10 cellular contexts compared by ENCODE assay signal in the genomic region with DNA sequence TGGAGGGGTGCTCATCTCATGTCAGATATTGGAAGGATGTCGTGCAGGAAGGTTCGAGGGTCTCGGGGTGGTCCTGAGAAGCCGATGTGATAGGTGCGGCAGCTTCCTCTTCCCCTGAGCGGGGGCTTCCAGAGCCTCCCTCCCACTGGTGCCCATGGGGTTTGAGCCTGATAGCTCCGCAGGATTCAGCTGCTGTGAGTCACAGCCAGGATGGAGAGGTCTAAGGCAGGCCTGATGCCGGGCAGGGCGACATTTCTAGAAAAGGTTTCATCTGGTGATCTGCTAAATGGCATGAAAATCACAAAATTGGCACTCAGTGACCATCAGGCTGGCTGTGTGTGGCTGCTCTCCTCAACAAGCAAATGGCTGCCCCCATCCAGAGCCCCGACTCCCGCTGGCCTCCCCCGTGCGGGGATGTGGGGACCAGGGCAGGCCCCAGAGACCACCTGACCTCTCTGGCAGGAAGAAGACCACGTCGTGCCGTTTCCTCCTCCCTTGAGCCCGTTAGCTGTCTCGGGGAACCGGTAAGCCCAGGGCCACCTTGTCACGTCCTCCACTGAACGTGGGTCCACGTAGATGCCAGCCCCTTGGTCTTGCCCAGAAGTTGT.
A peak's percentile ranks its signal among the peaks of the same experiment; 100 is the strongest.
DNase-seq lines count a peak whose midpoint lies in the region; ATAC-seq and TF ChIP-seq lines count a peak whose summit lies in the region.
"Had no signal": no experiment of that assay in that cellular context is flagged by ENCODE, and none has a peak within 500 bp of the region (broad histone marks: within the 10 kb centered on the region; RNA-seq: fewer than 3 reads in every experiment).

No MANE protein-coding gene starts in this region.

- no peak overlapping the region for H3K4me3 ChIP-seq in fibroblast of lung (replicated peaks in 1 of 4; ENCODE audit: control extremely low read depth in 1 of 4, insufficient read depth in 1 of 4, low read depth in 3 of 4, low read length in 4 of 4)
- H3K4me3 ChIP-seq in spleen, result no peak overlapping the region
- H3K4me3 ChIP-seq in gastrocnemius medialis, result no peak overlapping the region

- H3K4me3 Mint-ChIP-seq in activated CD4-positive, alpha-beta T cell treated with anti-CD3 and anti-CD28 coated beads, Interleukin-2, amount 10 ng/mL, durations not matched to agents 7 days and 5 days, result no peak overlapping the region
- H3K4me3 Mint-ChIP-seq in activated CD8-positive, alpha-beta T cell treated with anti-CD3 and anti-CD28 coated beads for 36 hours, result no peak overlapping the region
- H3K4me3 Mint-ChIP-seq: neural crest cell had no signal

- H2AFZ ChIP-seq in fibroblast of lung (ENCODE audit: low read length), result no peak overlapping the region

- POLR2A ChIA-PET in activated CD4-positive, alpha-beta T cell treated with anti-CD3 and anti-CD28 coated beads, Interleukin-2, amount 10 ng/mL, durations not matched to agents 7 days and 5 days (lab: Charles Lee), result no interaction called here
- POLR2A ChIA-PET in activated CD8-positive, alpha-beta T cell treated with anti-CD3 and anti-CD28 coated beads for 36 hours (lab: Charles Lee), result interaction anchor here (0.8 to 1.3 kb wide), 3 partner anchors 38 to 67 kb away, joined by 4 to 5 read pairs (median 4); no protein-coding TSS in a partner anchor

- H3K9me3 Mint-ChIP-seq in activated CD4-positive, alpha-beta T cell treated with anti-CD3 and anti-CD28 coated beads, Interleukin-2, amount 10 ng/mL, durations not matched to agents 7 days and 5 days, result no peaks in the 10 kb centered on the region
- H3K9me3 Mint-ChIP-seq in activated CD8-positive, alpha-beta T cell treated with anti-CD3 and anti-CD28 coated beads for 36 hours, result no peaks in the 10 kb centered on the region
- H3K9me3 Mint-ChIP-seq: neural crest cell had no signal

- TF ChIP-seq POLR2A in spleen (IDR thresholded peaks at IDR 0.05) (no peak), gastrocnemius medialis (IDR thresholded peaks at IDR 0.05) (no peak)

- peak overlapping the region; percentile 69 for H3K27ac ChIP-seq in fibroblast of lung (ENCODE audit: insufficient read depth, low read length)
- H3K27ac ChIP-seq in spleen, result peak overlapping the region in 6 of 8 donors; percentile 33 to 84 (median 48)
- no peak overlapping the region for H3K27ac ChIP-seq in gastrocnemius medialis

- H4K20me1 ChIP-seq in fibroblast of lung (ENCODE audit: control insufficient read depth, extremely low read depth, insufficient read depth, low read length), result no peaks in the 10 kb centered on the region

- H3K4me1 ChIP-seq in fibroblast of lung (ENCODE audit: control insufficient read depth, extremely low read depth, insufficient read depth, low read length) (peaks cover 41% of the 10 kb centered on the region), spleen (peaks cover 68 to 100% (median 96%) of the 10 kb centered on the region in 6 donors), gastrocnemius medialis (peaks cover 32 to 60% of the 10 kb centered on the region in 2 donors)

- H3K27me3 ChIP-seq in fibroblast of lung (ENCODE audit: control insufficient read depth, insufficient read depth, low read length) (no peaks in the 10 kb centered on the region), spleen (replicated peaks in 1 of 7) (peaks cover 0 to 6% (median 0%) of the 10 kb centered on the region in 7 donors), gastrocnemius medialis (no peaks in the 10 kb centered on the region)

- no peak for DNase-seq in activated CD4-positive, alpha-beta T cell treated with anti-CD3 and anti-CD28 coated beads, Interleukin-2, amount 10 ng/mL, durations not matched to agents 7 days and 5 days
- no peak for DNase-seq in activated CD4-positive, alpha-beta T cell treated with anti-CD3 and anti-CD28 coated beads, Interleukin-2, amount 50 U/mL, for 48 hours
- DNase-seq in activated CD8-positive, alpha-beta T cell treated with anti-CD3 and anti-CD28 coated beads for 36 hours, result no peak
- peak in 1 of 2 donors; percentile 50 for DNase-seq in fibroblast of lung (ENCODE audit: low read depth in 2 of 2)
- no peak for DNase-seq in spleen
- DNase-seq in GM20000 (ENCODE audit: low spot score), result no peak
- no peak for DNase-seq in H4 (ENCODE audit: low spot score)
- no peak for DNase-seq in gastrocnemius medialis
- DNase-seq: NCI-H1694 had no signal

- intact Hi-C loops in activated CD8-positive, alpha-beta T cell treated with anti-CD3 and anti-CD28 coated beads for 36 hours (cut with micrococcal nuclease), result loop anchor here (5.0 kb wide), 1 partner anchor 62 kb away; no protein-coding TSS in a partner anchor
- intact Hi-C loops in spleen (cut with DNase I; ENCODE audit: low total_unique reads) (loop anchor here (10.0 kb wide), 1 partner anchor 59 kb away; no protein-coding TSS in a partner anchor), gastrocnemius medialis (cut with DNase I; ENCODE audit: low total_unique reads) (no loop called here)

- H3K36me3 Mint-ChIP-seq in activated CD4-positive, alpha-beta T cell treated with anti-CD3 and anti-CD28 coated beads, Interleukin-2, amount 10 ng/mL, durations not matched to agents 7 days and 5 days (ENCODE audit: low read depth), result peaks cover 7% of the 10 kb centered on the region
- H3K36me3 Mint-ChIP-seq in activated CD8-positive, alpha-beta T cell treated with anti-CD3 and anti-CD28 coated beads for 36 hours (ENCODE audit: low read depth), result peaks cover 5% of the 10 kb centered on the region

- 45 to 52% (median 50%) methylated on average over 20 to 22 of the region's 22 CpGs for WGBS in spleen, 5 donors

- no peak for ATAC-seq in activated CD8-positive, alpha-beta T cell treated with anti-CD3 and anti-CD28 coated beads for 36 hours
- no peak for ATAC-seq in gastrocnemius medialis

- CTCF ChIA-PET in activated CD4-positive, alpha-beta T cell treated with anti-CD3 and anti-CD28 coated beads, Interleukin-2, amount 10 ng/mL, durations not matched to agents 7 days and 5 days (lab: Charles Lee), result interaction anchor here (0.6 kb wide), 1 partner anchor 252 kb away, joined by 3 read pairs; no protein-coding TSS in a partner anchor
- CTCF ChIA-PET in activated CD8-positive, alpha-beta T cell treated with anti-CD3 and anti-CD28 coated beads for 36 hours (lab: Charles Lee), result no interaction called here

- no peaks in the 10 kb centered on the region for H3K27me3 Mint-ChIP-seq in activated CD4-positive, alpha-beta T cell treated with anti-CD3 and anti-CD28 coated beads, Interleukin-2, amount 10 ng/mL, durations not matched to agents 7 days and 5 days
- H3K27me3 Mint-ChIP-seq in activated CD8-positive, alpha-beta T cell treated with anti-CD3 and anti-CD28 coated beads for 36 hours, result no peaks in the 10 kb centered on the region

- in situ Hi-C loops in gastrocnemius medialis (cut with MboI; ENCODE audit: low sequenced_read_pairs in 4 of 4), result no loop called here

- H3K4me2 ChIP-seq in fibroblast of lung (ENCODE audit: extremely low read depth, insufficient read depth, low read length), result peak overlapping the region; percentile 23

- H3K27ac Mint-ChIP-seq in activated CD4-positive, alpha-beta T cell treated with anti-CD3 and anti-CD28 coated beads, Interleukin-2, amount 10 ng/mL, durations not matched to agents 7 days and 5 days, result peak overlapping the region; percentile 46
- peak overlapping the region; percentile 59 for H3K27ac Mint-ChIP-seq in activated CD8-positive, alpha-beta T cell treated with anti-CD3 and anti-CD28 coated beads for 36 hours

- TF ChIP-seq CTCF in activated CD8-positive, alpha-beta T cell treated with anti-CD3 and anti-CD28 coated beads for 36 hours (IDR thresholded peaks at IDR 0.05), result no peak
- TF ChIP-seq CTCF in fibroblast of lung (conservative IDR thresholded peaks at IDR 0.05 in 1 of 2, IDR thresholded peaks at IDR 0.05 in 1 of 2; ENCODE audit: low read depth in 1 of 2, low read length in 2 of 2) (no peak), spleen (IDR thresholded peaks at IDR 0.05 in 8 of 11, conservative IDR thresholded peaks at IDR 0.05 in 3 of 11) (no peak), GM20000 (IDR thresholded peaks at IDR 0.05; ENCODE audit: extremely low read depth, missing control alignments) (no peak), gastrocnemius medialis (IDR thresholded peaks at IDR 0.05 in 4 of 5, conservative IDR thresholded peaks at IDR 0.05 in 1 of 5) (no peak)

- H3K9ac ChIP-seq in fibroblast of lung (ENCODE audit: insufficient read depth, low read length), result no peak overlapping the region

- H3K9me3 ChIP-seq in fibroblast of lung (ENCODE audit: control insufficient read depth, insufficient read depth, low read depth, low read length), result no peaks in the 10 kb centered on the region
- no peaks in the 10 kb centered on the region for H3K9me3 ChIP-seq in spleen
- no peaks in the 10 kb centered on the region for H3K9me3 ChIP-seq in gastrocnemius medialis

- H3K4me1 Mint-ChIP-seq in activated CD4-positive, alpha-beta T cell treated with anti-CD3 and anti-CD28 coated beads, Interleukin-2, amount 10 ng/mL, durations not matched to agents 7 days and 5 days, result peaks cover 91% of the 10 kb centered on the region
- H3K4me1 Mint-ChIP-seq in activated CD8-positive, alpha-beta T cell treated with anti-CD3 and anti-CD28 coated beads for 36 hours (ENCODE audit: low read depth), result peaks cover 86% of the 10 kb centered on the region

- H3K79me2 ChIP-seq in fibroblast of lung (ENCODE audit: control insufficient read depth, insufficient read depth, low read length), result peaks cover 90% of the 10 kb centered on the region

- H3K36me3 ChIP-seq in fibroblast of lung (ENCODE audit: control insufficient read depth, insufficient read depth, low read length), result no peaks in the 10 kb centered on the region
- H3K36me3 ChIP-seq in spleen, result peaks cover 0 to 11% (median 0%) of the 10 kb centered on the region in 6 donors
- no peaks in the 10 kb centered on the region for H3K36me3 ChIP-seq in gastrocnemius medialis

Comparison
In these comparisons a context has a peak if more than half of its experiments do, and no peak if none do; other contexts are left out.
1. H3K27ac ChIP-seq: peak in fibroblast of lung (single experiment) and spleen (6 of 8); none in gastrocnemius medialis (0 of 4).